In genomic region chr3:49902511-49903345, GRCh38 we compare ENCODE assay signal across 10 cellular contexts. TPM values are rescaled to one million over a fixed set of nuclear protein-coding genes. Genes with fewer than 3 reads are reported as not detected.
A peak's percentile ranks its signal among the peaks of the same experiment; 100 is the strongest.
DNase-seq lines count a peak whose midpoint lies in the region; ATAC-seq and TF ChIP-seq lines count a peak whose summit lies in the region.
"Had no signal": no experiment of that assay in that cellular context is flagged by ENCODE, and none has a peak within 500 bp of the region (broad histone marks: within the 10 kb centered on the region; RNA-seq: fewer than 3 reads in every experiment).

No MANE protein-coding gene starts in this region.

- H3F3A ChIP-seq in OCI-LY1 (ENCODE audit: insufficient read depth, low read length), result no peaks in the 10 kb centered on the region

- no peak for TF ChIP-seq EP300 in sigmoid colon (IDR thresholded peaks at IDR 0.05)

- peak overlapping the region; percentile 82; the same call in 1 of the 2 replicates for H3K4me2 ChIP-seq in OCI-LY1 (ENCODE audit: low read length)

- H3K4me1 ChIP-seq in OCI-LY1 (ENCODE audit: insufficient read depth, low read length, severe bottlenecking) (peaks cover 40% of the 10 kb centered on the region), colonic mucosa (peaks cover 29% of the 10 kb centered on the region), sigmoid colon (peaks cover 0 to 44% (median 22%) of the 10 kb centered on the region in 4 donors)

- H3K27ac ChIP-seq in OCI-LY1 (ENCODE audit: low read depth, low read length, poor library complexity, severe bottlenecking) (no peak overlapping the region), colonic mucosa (peak overlapping the region; percentile 86), sigmoid colon (peak overlapping the region in 1 of 4 donors; percentile 22)
- H3K27ac ChIP-seq: neural progenitor cell had no signal

- no peak overlapping the region for H2AFZ ChIP-seq in OCI-LY1 (ENCODE audit: low read length)
- H2AFZ ChIP-seq: neural progenitor cell had no signal

- no peak overlapping the region for H3K4me3 Mint-ChIP-seq in neural crest cell
- H3K4me3 Mint-ChIP-seq: neural progenitor cell had no signal

- no peaks in the 10 kb centered on the region for H3K27me3 ChIP-seq in OCI-LY1 (ENCODE audit: insufficient read depth, low read length)
- H3K27me3 ChIP-seq in colonic mucosa, result no peaks in the 10 kb centered on the region
- H3K27me3 ChIP-seq in sigmoid colon, result no peaks in the 10 kb centered on the region

- peak overlapping the region; percentile 69; the same call in 1 of the 2 replicates for H3K9ac ChIP-seq in OCI-LY1 (ENCODE audit: low read length)
- peak overlapping the region; percentile 78 to 89 for H3K9ac ChIP-seq in colonic mucosa (ENCODE audit: low read depth in 2 of 2, low read length in 2 of 2)
- H3K9ac ChIP-seq: neural progenitor cell had no signal

- H3K9me2 ChIP-seq in OCI-LY1 (ENCODE audit: low read depth, low read length), result no peaks in the 10 kb centered on the region

- no peaks in the 10 kb centered on the region for H3K36me3 Mint-ChIP-seq in neural crest cell (ENCODE audit: low read depth)
- H3K36me3 Mint-ChIP-seq: neural progenitor cell had no signal

- H3K9me3 ChIP-seq in OCI-LY1 (ENCODE audit: low read length), result no peaks in the 10 kb centered on the region
- H3K9me3 ChIP-seq in colonic mucosa, result no peaks in the 10 kb centered on the region
- no peaks in the 10 kb centered on the region for H3K9me3 ChIP-seq in sigmoid colon

- peak overlapping the region; percentile 57 for H3K27ac Mint-ChIP-seq in neural crest cell (ENCODE audit: unreplicated experiment)
- H3K27ac Mint-ChIP-seq: dendritic cell treated with granulocyte-macrophage colony-stimulating factor and Interleukin-4, amounts not matched to agents 40 ng/mL and 50 ng/mL, for 4 days; neural progenitor cell had no signal

- no peaks in the 10 kb centered on the region for H3K27me3 Mint-ChIP-seq in neural crest cell (ENCODE audit: low read depth)

- no peaks in the 10 kb centered on the region for H3K79me2 ChIP-seq in OCI-LY1 (ENCODE audit: insufficient read depth, low read length)

- no peak for TF ChIP-seq POLR2A in sigmoid colon (IDR thresholded peaks at IDR 0.05)

- no peaks in the 10 kb centered on the region for H3K9me3 Mint-ChIP-seq in neural crest cell
- H3K9me3 Mint-ChIP-seq: dendritic cell treated with granulocyte-macrophage colony-stimulating factor and Interleukin-4, amounts not matched to agents 40 ng/mL and 50 ng/mL, for 4 days; neural progenitor cell had no signal

- ATAC-seq in GM19452 (IDR thresholded peaks at IDR 0.05; ENCODE audit: unreplicated experiment), result no peak

- H4K20me1 ChIP-seq in OCI-LY1 (ENCODE audit: insufficient read depth, low read length), result no peaks in the 10 kb centered on the region

- H3K4me3 ChIP-seq in OCI-LY1 (ENCODE audit: low read depth, low read length, poor library complexity, severe bottlenecking), result peak overlapping the region; percentile 63
- H3K4me3 ChIP-seq in colonic mucosa, result peak overlapping the region; percentile 43
- peak overlapping the region in 2 of 4 donors; percentile 45 to 46 for H3K4me3 ChIP-seq in sigmoid colon

- DNase-seq in colonic mucosa (peak; percentile 24), neural crest cell (ENCODE audit: low read depth, low spot score) (no peak), pons (ENCODE audit: low spot score) (no peak), sigmoid colon (no peak)
- DNase-seq: NCI-H2029 treated with DMSO at 0.1 percent for 48 hours had no signal

- H3K4me1 Mint-ChIP-seq in neural crest cell, result peaks cover 11% of the 10 kb centered on the region

- H3K36me3 ChIP-seq in OCI-LY1 (ENCODE audit: insufficient read depth, low read length), result no peaks in the 10 kb centered on the region
- no peaks in the 10 kb centered on the region for H3K36me3 ChIP-seq in colonic mucosa
- no peaks in the 10 kb centered on the region for H3K36me3 ChIP-seq in sigmoid colon
- H3K36me3 ChIP-seq: neural progenitor cell had no signal

- intact Hi-C loops in colonic mucosa (cut with DNase I) (loop anchor here (10.0 kb wide), 1 partner anchor 198 kb away; no protein-coding TSS in a partner anchor), sigmoid colon (cut with DNase I) (loop anchor here (5.0 kb wide), 1 partner anchor 200 kb away; no protein-coding TSS in a partner anchor)

- TF ChIP-seq CTCF in OCI-LY1 (IDR thresholded peaks at IDR 0.05; ENCODE audit: low read length) (no peak), colonic mucosa (IDR thresholded peaks at IDR 0.05) (no peak), neural crest cell (conservative IDR thresholded peaks at IDR 0.05) (no peak), sigmoid colon (IDR thresholded peaks at IDR 0.05) (no peak)

- WGBS in sigmoid colon, 2 donors, result 77 to 95% methylated on average over 44 of the region's 44 CpGs

RNA-seq across cellular contexts. Expression of gene MST1R, which starts 0.9 kb away (rescaled TPM):
- total RNA-seq in colonic mucosa (100 to 1,000 TPM in 1 of 2 donors, 10 to 100 TPM in 1; 88.9 to 173 TPM), neural crest cell (1.4 and 2.6 TPM in 2 replicates), sigmoid colon (1 to 10 TPM; 1.2 to 4.2 (median 2.1) TPM)
- polyA plus RNA-seq in sigmoid colon, result 100 to 1,000 TPM in 1 of 3 donors, 10 to 100 TPM in 2; 15.7 to 106 (median 24.0) TPM

RNA-seq across cellular contexts. Expression of gene MON1A, which starts 26.9 kb away (rescaled TPM):
- 10 to 100 TPM in 1 of 2 donors, 1 to 10 TPM in 1; 4.5 to 14.9 TPM for total RNA-seq in colonic mucosa
- total RNA-seq in neural crest cell, result 11.5 and 13.1 TPM in 2 replicates
- total RNA-seq in sigmoid colon, result 10 to 100 TPM; 10.4 to 16.3 (median 12.5) TPM
- polyA plus RNA-seq in sigmoid colon, result 10 to 100 TPM in 1 of 3 donors, 1 to 10 TPM in 2; 5.4 to 10.3 (median 7.9) TPM

RNA-seq across cellular contexts. Expression of gene CAMKV, which starts 33.0 kb away (rescaled TPM):
- under 1 TPM; 0.21 to 0.30 TPM for total RNA-seq in colonic mucosa
- total RNA-seq in neural crest cell, result 41.2 and 43.1 TPM in 2 replicates
- not detected for total RNA-seq in sigmoid colon
- under 1 TPM in 1 of 3 donors, not detected in 2; 0.12 TPM for polyA plus RNA-seq in sigmoid colon
- total RNA-seq: Right ventricle myocardium inferior had no signal

RNA-seq across cellular contexts. Expression of gene RBM6, which starts 37.2 kb away (rescaled TPM):
- total RNA-seq in colonic mucosa (10 to 100 TPM; 49.8 to 60.3 TPM), neural crest cell (117 and 128 TPM in 2 replicates), sigmoid colon (100 to 1,000 TPM in 1 of 4 donors, 10 to 100 TPM in 3; 61.0 to 215 (median 93.6) TPM)
- polyA plus RNA-seq in sigmoid colon, result 10 to 100 TPM; 13.6 to 78.0 (median 21.6) TPM

RNA-seq across cellular contexts. Expression of gene TRAIP, which starts 46.4 kb away (rescaled TPM):
- total RNA-seq in colonic mucosa (10 to 100 TPM in 1 of 2 donors, 1 to 10 TPM in 1; 3.6 to 19.7 TPM), neural crest cell (33.4 and 38.1 TPM in 2 replicates), sigmoid colon (1 to 10 TPM in 3 of 4 donors, under 1 TPM in 1; 0.54 to 1.8 (median 1.6) TPM)
- polyA plus RNA-seq in sigmoid colon, result 1 to 10 TPM; 1.2 to 7.1 (median 1.4) TPM

Comparison
In these comparisons a context has a peak if more than half of its experiments do, and no peak if none do; other contexts are left out.
1. RNA of gene MST1R, which starts 0.9 kb away (total RNA-seq): 88.9 to 173 TPM in colonic mucosa; 1.2 to 4.2 TPM in sigmoid colon and 1.4 to 2.6 TPM in neural crest cell; every median in the first group is over 10 times any median in the second.
2. RNA of gene CAMKV, which starts 33.0 kb away (total RNA-seq): 41.2 to 43.1 TPM in neural crest cell; 0.21 to 0.30 TPM in colonic mucosa and not detected in sigmoid colon; every median in the first group is over 10 times any median in the second.